Comparison of ENCODE assay signal across 23 cellular contexts in genomic region chr4:156811963-156812362, GRCh38.
"Had no signal": no experiment of that assay in that cellular context is flagged by ENCODE, and none has a peak within 500 bp of the region (broad histone marks: within the 10 kb centered on the region; RNA-seq: fewer than 3 reads in every experiment).

No MANE protein-coding gene starts in this region.

- H3K27ac ChIP-seq: colonic mucosa, esophagus muscularis mucosa, foreskin keratinocyte, gastroesophageal sphincter, heart left ventricle, hepatocyte, left lung, lower lobe of right lung had no signal

- H3K4me3 ChIP-seq: colonic mucosa, esophagus muscularis mucosa, gastroesophageal sphincter, heart left ventricle, hepatocyte, left lung, lower lobe of right lung, mucosa of descending colon had no signal

- H3K4me3 Mint-ChIP-seq: dendritic cell treated with granulocyte-macrophage colony-stimulating factor and Interleukin-4, amounts not matched to agents 40 ng/mL and 50 ng/mL, for 4 days; effector memory CD8-positive, alpha-beta T cell; endodermal cell; immature natural killer cell; mesothelial cell of epicardium; naive B cell had no signal

- H3K9me3 Mint-ChIP-seq: dendritic cell treated with granulocyte-macrophage colony-stimulating factor and Interleukin-4, amounts not matched to agents 40 ng/mL and 50 ng/mL, for 4 days; endodermal cell; mesothelial cell of epicardium had no signal

- H3K36me3 ChIP-seq: colonic mucosa, esophagus muscularis mucosa, gastroesophageal sphincter, heart left ventricle, left lung, lower lobe of right lung had no signal

- H3K27me3 ChIP-seq: colonic mucosa, esophagus muscularis mucosa, foreskin keratinocyte, gastroesophageal sphincter, heart left ventricle, hepatocyte, left lung had no signal

- H3K4me2 ChIP-seq: hepatocyte had no signal

- FAIRE-seq: endothelial cell of umbilical vein had no signal

- H3K4me1 ChIP-seq: colonic mucosa, gastroesophageal sphincter, left lung, lower lobe of right lung had no signal

- H3K36me3 Mint-ChIP-seq: immature natural killer cell, naive B cell had no signal

- H2AFZ ChIP-seq: hepatocyte had no signal

- ATAC-seq: effector memory CD8-positive, alpha-beta T cell; foreskin keratinocyte; gastroesophageal sphincter; heart left ventricle; left cardiac atrium; left lung; left ventricle myocardium superior; lower lobe of right lung; mucosa of descending colon had no signal

- H3K27ac Mint-ChIP-seq: dendritic cell treated with granulocyte-macrophage colony-stimulating factor and Interleukin-4, amounts not matched to agents 40 ng/mL and 50 ng/mL, for 4 days; effector memory CD8-positive, alpha-beta T cell; endodermal cell; immature natural killer cell; mesothelial cell of epicardium; naive B cell had no signal

- H3K27me3 Mint-ChIP-seq: dendritic cell treated with granulocyte-macrophage colony-stimulating factor and Interleukin-4, amounts not matched to agents 40 ng/mL and 50 ng/mL, for 4 days; effector memory CD8-positive, alpha-beta T cell; naive B cell had no signal

- H3K9me3 ChIP-seq: colonic mucosa, esophagus muscularis mucosa, gastroesophageal sphincter, heart left ventricle, left lung, lower lobe of right lung, mucosa of descending colon had no signal

- DNase-seq: colonic mucosa; cortex of kidney; effector CD8-positive, alpha-beta T cell; effector memory CD8-positive, alpha-beta T cell; endodermal cell; foreskin keratinocyte; heart left ventricle; hypothalamus; immature natural killer cell; islet precursor cell; left cardiac atrium; left lung; left ventricle myocardium superior; lower lobe of right lung; mesenchymal stem cell; mucosa of descending colon; naive B cell had no signal

- H3K4me1 Mint-ChIP-seq: endodermal cell, immature natural killer cell, naive B cell had no signal
